8 cellular contexts compared by ENCODE assay signal in the genomic region with DNA sequence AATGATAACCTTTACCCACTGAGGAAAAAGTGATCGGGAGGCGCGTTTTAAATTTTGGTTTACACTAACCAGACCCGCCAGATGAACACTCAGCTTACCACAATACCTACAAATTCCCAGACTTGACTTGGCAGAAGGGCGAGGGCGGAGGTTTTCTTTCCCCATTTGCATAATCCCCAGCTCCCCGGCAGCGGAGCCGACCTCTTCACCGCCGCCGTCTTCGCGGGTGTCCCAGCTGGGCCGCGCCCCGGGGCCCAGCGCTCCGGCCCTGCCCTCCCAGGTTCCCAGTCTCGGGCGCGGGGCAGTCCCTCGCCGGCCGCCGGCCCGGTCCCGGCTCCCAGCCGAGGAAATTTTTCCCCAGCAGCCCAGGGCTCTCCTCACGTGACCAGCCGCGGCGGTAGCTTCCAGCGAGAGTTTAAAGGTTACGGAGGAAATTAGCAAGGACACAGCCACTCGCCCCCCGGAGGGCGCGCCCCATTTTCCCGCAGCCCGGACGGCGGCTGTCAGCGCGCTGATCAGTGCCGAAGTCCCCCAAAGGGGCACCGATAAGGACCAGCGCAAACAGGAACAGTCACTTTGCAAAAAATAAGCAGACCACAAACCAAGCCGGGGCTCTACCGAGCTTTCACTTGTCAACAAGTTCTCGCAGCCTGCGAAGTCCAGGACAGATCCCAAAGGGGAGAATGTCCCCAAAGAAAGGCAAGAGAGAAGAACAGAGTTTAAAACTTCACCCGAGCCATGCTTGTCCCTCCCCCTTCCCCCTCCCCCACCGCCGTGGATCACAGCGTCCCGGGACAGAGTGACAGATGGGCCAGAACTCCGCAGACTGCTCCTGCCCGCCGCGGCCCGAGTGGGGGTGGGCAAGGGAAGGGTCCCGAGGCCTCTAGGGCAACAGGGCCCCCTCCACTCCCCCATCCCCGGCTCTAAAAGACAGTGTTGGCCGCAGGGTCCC. TPM values are rescaled to one million over a fixed set of nuclear protein-coding genes. Genes with fewer than 3 reads are reported as not detected.
DNase-seq lines count a peak whose midpoint lies in the region; ATAC-seq and TF ChIP-seq lines count a peak whose summit lies in the region.

No MANE protein-coding gene starts in this region.

- intact Hi-C loops in upper lobe of right lung (cut with DNase I) = loop anchor here (10.0 kb wide), 1 partner anchor 125 kb away; no protein-coding TSS in a partner anchor

- peaks cover 14% of the 10 kb centered on the region for H3K4me1 ChIP-seq in osteoblast (ENCODE audit: insufficient read depth, low read length)
- peaks cover 26% of the 10 kb centered on the region for H3K4me1 ChIP-seq in upper lobe of right lung

- ATAC-seq in GM18909 (IDR thresholded peaks at IDR 0.05; ENCODE audit: poor library complexity, unreplicated experiment) (peak; percentile 23), HG03196 (IDR thresholded peaks at IDR 0.05; ENCODE audit: unreplicated experiment) (peak; percentile 20), upper lobe of right lung (peak; percentile 69)

- H3K27me3 ChIP-seq in osteoblast (ENCODE audit: insufficient read depth, low read length) (no peaks in the 10 kb centered on the region), upper lobe of right lung (no peaks in the 10 kb centered on the region)

- peak overlapping the region; percentile 93 for H2AFZ ChIP-seq in osteoblast (ENCODE audit: low read length)

- H3K27ac ChIP-seq in RWPE1 = peak overlapping the region; percentile 97
- H3K27ac ChIP-seq in osteoblast (ENCODE audit: low read depth, low read length) = peak overlapping the region; percentile 73
- H3K27ac ChIP-seq in upper lobe of right lung = peak overlapping the region; percentile 96

- H3K4me2 ChIP-seq in osteoblast (ENCODE audit: insufficient read depth, low read length) = peak overlapping the region; percentile 98

- no peaks in the 10 kb centered on the region for H3K36me3 Mint-ChIP-seq in glutamatergic neuron (ENCODE audit: unreplicated experiment)

- no peak overlapping the region for H3K27ac Mint-ChIP-seq in glutamatergic neuron (ENCODE audit: unreplicated experiment)

- H3K27me3 Mint-ChIP-seq in glutamatergic neuron (ENCODE audit: unreplicated experiment) = peaks cover 6% of the 10 kb centered on the region

- H3K9me3 ChIP-seq in osteoblast (ENCODE audit: low read depth, low read length) = no peaks in the 10 kb centered on the region
- H3K9me3 ChIP-seq in upper lobe of right lung = no peaks in the 10 kb centered on the region

- peaks cover 15% of the 10 kb centered on the region for H3K9me3 Mint-ChIP-seq in glutamatergic neuron (ENCODE audit: unreplicated experiment)

- peak overlapping the region; percentile 85 for H3K4me3 Mint-ChIP-seq in glutamatergic neuron (ENCODE audit: unreplicated experiment)

- H3K79me2 ChIP-seq in osteoblast (ENCODE audit: insufficient read depth, low read length) = peaks cover 25% of the 10 kb centered on the region

- POLR2A ChIA-PET in RWPE1 (lab: Yijun Ruan, JAX; ENCODE audit: low non-redundant PET) = no interaction called here

- DNase-seq in AG10803 (ENCODE audit: low read depth) = peak; percentile 57
- DNase-seq in RWPE1 (ENCODE audit: low spot score) = peak; percentile 50
- DNase-seq in activated naive CD4-positive, alpha-beta T cell treated with anti-CD3 and anti-CD28 coated beads, Interleukin-2, amount 50 U/mL, for 16 hours = peak; percentile 63
- DNase-seq in glutamatergic neuron = peak; percentile 63
- peak; percentile 98 for DNase-seq in osteoblast (ENCODE audit: insufficient read length, low spot score, missing footprints)
- peak; percentile 91 for DNase-seq in upper lobe of right lung

- H3K36me3 ChIP-seq in osteoblast (ENCODE audit: insufficient read depth, low read length) (no peaks in the 10 kb centered on the region), upper lobe of right lung (no peaks in the 10 kb centered on the region)

- H4K20me1 ChIP-seq in osteoblast (ENCODE audit: insufficient read depth, low read length) = peaks cover 22% of the 10 kb centered on the region

- CTCF ChIA-PET in RWPE1 (lab: Yijun Ruan, JAX) = interaction anchor here (0.5 to 1.4 kb wide), 5 partner anchors 36 to 225 kb away, joined by 3 to 5 read pairs (median 4); no protein-coding TSS in a partner anchor

- H3K4me3 ChIP-seq in AG10803 (ENCODE audit: low read length) (peak overlapping the region; percentile 91), osteoblast (ENCODE audit: insufficient read depth, low read length) (peak overlapping the region; percentile 88), upper lobe of right lung (peak overlapping the region; percentile 92)

- TF ChIP-seq CTCF in AG10803 (conservative IDR thresholded peaks at IDR 0.05; ENCODE audit: low read length) (no peak), RWPE1 (conservative IDR thresholded peaks at IDR 0.05; ENCODE audit: low read depth) (no peak), glutamatergic neuron (IDR thresholded peaks at IDR 0.05; ENCODE audit: partially characterized antibody, unreplicated experiment) (no peak), osteoblast (IDR thresholded peaks at IDR 0.05; ENCODE audit: extremely low read depth, low read depth, low read length) (no peak), upper lobe of right lung (IDR thresholded peaks at IDR 0.05) (no peak)

- peaks cover 27% of the 10 kb centered on the region for H3K4me1 Mint-ChIP-seq in glutamatergic neuron (ENCODE audit: low read depth, unreplicated experiment)

RNA-seq across cellular contexts. Expression of gene PRKCE, which starts 1.3 kb away (rescaled TPM):
- 74.8 TPM for total RNA-seq in glutamatergic neuron (ENCODE audit: unreplicated experiment)
- 13.6 and 22.1 TPM in 2 replicates for total RNA-seq in osteoblast
- total RNA-seq in upper lobe of right lung = 65.6 TPM

RNA-seq across cellular contexts. Expression of gene SRBD1, which starts 39.1 kb away (rescaled TPM):
- total RNA-seq in glutamatergic neuron (ENCODE audit: unreplicated experiment) (16.1 TPM), osteoblast (17.4 and 22.1 TPM in 2 replicates), upper lobe of right lung (19.2 TPM)

Comparison
In these comparisons a context has a peak if more than half of its experiments do, and no peak if none do; other contexts are left out.
1. Peak in every context shown above with its lines: DNase-seq, ATAC-seq, H3K4me3 ChIP-seq and H3K27ac ChIP-seq.